Comparison of ENCODE assay signal across 34 cellular contexts in the genomic region with DNA sequence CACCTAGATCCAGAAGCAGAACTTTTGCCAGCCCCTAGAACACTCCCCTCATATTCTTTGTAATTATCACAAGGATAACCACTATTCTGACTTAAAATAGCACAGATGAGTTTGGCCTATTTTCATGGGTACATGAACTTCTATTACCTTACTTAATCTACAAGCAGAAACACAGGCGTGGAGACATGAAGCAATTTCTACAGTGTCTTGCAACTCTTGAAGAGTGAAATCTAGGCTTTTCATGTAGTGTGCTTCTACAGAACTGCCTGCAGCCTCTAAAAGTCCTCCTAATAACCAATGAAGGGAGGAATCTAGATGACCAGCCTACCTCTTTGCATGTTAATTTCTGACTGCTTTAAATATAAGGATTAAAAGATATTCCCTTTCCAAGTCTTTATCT.
"Had no signal": no experiment of that assay in that cellular context is flagged by ENCODE, and none has a peak within 500 bp of the region (broad histone marks: within the 10 kb centered on the region; RNA-seq: fewer than 3 reads in every experiment).

No MANE protein-coding gene starts in this region.

- H3K27ac ChIP-seq: adrenal gland, ascending aorta, body of pancreas, brain microvascular endothelial cell, breast epithelium, cardiac muscle cell had no signal

- H3K36me3 ChIP-seq: adrenal gland, ascending aorta, brain microvascular endothelial cell, breast epithelium, cardiac muscle cell had no signal

- H3K27me3 ChIP-seq: adrenal gland, ascending aorta, body of pancreas, brain microvascular endothelial cell, breast epithelium, cardiac muscle cell had no signal

- H3K9me3 ChIP-seq: adrenal gland, ascending aorta, body of pancreas, breast epithelium had no signal

- H3K4me1 ChIP-seq: adrenal gland, ascending aorta, body of pancreas, breast epithelium had no signal

- FAIRE-seq: astrocyte, bronchial epithelial cell had no signal

- DNase-seq: activated effector memory CD4-positive, alpha-beta T cell treated with anti-CD3 and anti-CD28 coated beads, Interleukin-2, amount 50 U/mL, for 16 hours; activated effector memory CD4-positive, alpha-beta T cell treated with Interleukin-2 at 50 U/mL for 16 hours; activated gamma-delta T cell; activated gamma-delta T cell treated with Interleukin-2 at 50 U/mL for 16 hours; activated naive CD4-positive, alpha-beta T cell; activated naive CD4-positive, alpha-beta T cell treated with anti-CD3 and anti-CD28 coated beads for 36 hours; activated naive CD4-positive, alpha-beta T cell treated with anti-CD3 and anti-CD28 coated beads, Interleukin-2, amount 10 ng/mL, durations not matched to agents 7 days and 5 days; activated naive CD4-positive, alpha-beta T cell treated with anti-CD3 and anti-CD28 coated beads, Interleukin-2, amount 50 U/mL, for 16 hours; activated naive CD4-positive, alpha-beta T cell treated with Interleukin-2 at 50 U/mL for 16 hours; activated naive CD8-positive, alpha-beta T cell treated with anti-CD3 and anti-CD28 coated beads for 36 hours; activated naive CD8-positive, alpha-beta T cell treated with anti-CD3 and anti-CD28 coated beads, Interleukin-2, amount 10 ng/mL, durations not matched to agents 7 days and 5 days; activated naive CD8-positive, alpha-beta T cell treated with anti-CD3 and anti-CD28 coated beads, Interleukin-2, amount 50 U/mL, for 24 hours; activated T-cell treated with anti-CD3 and anti-CD28 coated beads, Interleukin-2, amount 50 U/mL, for 1 hour; activated T-cell treated with anti-CD3 and anti-CD28 coated beads, Interleukin-2, amount 50 U/mL, for 24 hours; activated T-cell treated with anti-CD3 and anti-CD28 coated beads, Interleukin-2, amount 50 U/mL, for 4 hours; activated T-cell treated with anti-CD3 and anti-CD28 coated beads, Interleukin-2, amount 50 U/mL, for 48 hours; activated T-cell treated with anti-CD3 and anti-CD28 coated beads, Interleukin-2, amount 50 U/mL, for 72 hours; adrenal gland; amniotic stem cell; amygdala; anterior cingulate cortex; aorta; body of pancreas; brain microvascular endothelial cell; caudate nucleus; central memory CD4-positive, alpha-beta T cell; cerebellar nuclear complex had no signal

- ATAC-seq: activated naive CD4-positive, alpha-beta T cell treated with anti-CD3 and anti-CD28 coated beads, Interleukin-2, amount 50 U/mL, for 72 hours; activated naive CD8-positive, alpha-beta T cell treated with anti-CD3 and anti-CD28 coated beads, Interleukin-2, amount 50 U/mL, for 24 hours; activated T-cell treated with anti-CD3 and anti-CD28 coated beads, Interleukin-2, amount 50 U/mL, for 4 hours; activated T-cell treated with anti-CD3 and anti-CD28 coated beads, Interleukin-2, amount 50 U/mL, for 72 hours; activated T-helper 17 cell treated with anti-CD3 and anti-CD28 coated beads, Interleukin-2, amount 50 U/mL, for 72 hours; body of pancreas had no signal

- H3K4me3 ChIP-seq: adrenal gland, ascending aorta, body of pancreas, breast epithelium, cardiac muscle cell had no signal
